In the genomic region with DNA sequence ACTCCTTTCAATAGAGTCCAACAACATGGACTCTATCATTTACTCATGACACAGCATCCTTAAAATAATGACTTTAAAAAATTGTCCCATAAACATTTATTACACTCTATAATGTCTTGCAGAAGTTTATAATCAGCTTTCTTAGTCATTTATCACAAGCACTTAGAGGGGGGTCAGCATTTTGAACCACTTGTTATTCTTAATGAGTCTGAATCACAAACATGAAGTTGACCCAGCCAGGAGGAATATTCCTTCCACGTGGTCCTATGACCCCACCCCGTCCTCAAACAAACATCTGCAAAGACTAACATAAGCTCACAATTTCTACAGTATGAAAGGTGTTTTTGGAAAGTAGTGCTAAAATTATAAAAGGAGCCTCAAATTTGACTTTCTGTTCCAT, we compare ENCODE assay signal across 18 cellular contexts.
"Had no signal": no experiment of that assay in that cellular context is flagged by ENCODE, and none has a peak within 500 bp of the region (broad histone marks: within the 10 kb centered on the region; RNA-seq: fewer than 3 reads in every experiment).

No MANE protein-coding gene starts in this region.

- H3K4me3 ChIP-seq: colonic mucosa, tibial artery had no signal

- H3K9me3 ChIP-seq: colonic mucosa, tibial artery had no signal

- H3K36me3 ChIP-seq: colonic mucosa, WERI-Rb-1 had no signal

- DNase-seq: activated CD4-positive, alpha-beta T cell treated with anti-CD3 and anti-CD28 coated beads, Interleukin-2, amount 50 U/mL, for 1 hour; activated CD4-positive, CD25-positive, alpha-beta regulatory T cell treated with anti-CD3 and anti-CD28 coated beads, Interleukin-2, amount 50 U/mL, for 72 hours; activated CD8-positive, alpha-beta T cell treated with anti-CD3 and anti-CD28 coated beads, Interleukin-2, amount 10 ng/mL, durations not matched to agents 7 days and 5 days; activated naive CD4-positive, alpha-beta T cell treated with Interleukin-2 at 50 U/mL for 16 hours; activated naive CD8-positive, alpha-beta T cell treated with anti-CD3 and anti-CD28 coated beads for 36 hours; colonic mucosa; endodermal cell; kidney glomerular epithelial cell; mammary epithelial cell; midbrain; natural killer cell; retina; stimulated activated CD4-positive, alpha-beta T cell treated with anti-CD3 and anti-CD28 coated beads, Interleukin-12 subunit alpha, Interleukin-12 subunit beta, amount 100 ng/mL, for 4 hours; stimulated activated CD4-positive, alpha-beta T cell treated with anti-CD3 and anti-CD28 coated beads, Interleukin-4, amount 100 ng/mL, for 4 hours; stimulated activated naive CD8-positive, alpha-beta T cell treated with anti-CD3 and anti-CD28 coated beads, Interleukin-15, amount 100 ng/mL, for 72 hours; tibial artery; WERI-Rb-1 had no signal

- H3K27ac ChIP-seq: colonic mucosa, epithelial cell of prostate, tibial artery, WERI-Rb-1 had no signal

- H3K27me3 ChIP-seq: colonic mucosa, tibial artery had no signal

- H3K4me1 ChIP-seq: colonic mucosa, tibial artery had no signal

- ATAC-seq: activated CD8-positive, alpha-beta T cell treated with anti-CD3 and anti-CD28 coated beads, Interleukin-2, amount 10 ng/mL, durations not matched to agents 7 days and 5 days; natural killer cell; stimulated activated naive CD8-positive, alpha-beta T cell treated with anti-CD3 and anti-CD28 coated beads, Interleukin-15, amount 100 ng/mL, for 72 hours had no signal
